ENCODE assay signal across 1 cellular context in the genomic region with DNA sequence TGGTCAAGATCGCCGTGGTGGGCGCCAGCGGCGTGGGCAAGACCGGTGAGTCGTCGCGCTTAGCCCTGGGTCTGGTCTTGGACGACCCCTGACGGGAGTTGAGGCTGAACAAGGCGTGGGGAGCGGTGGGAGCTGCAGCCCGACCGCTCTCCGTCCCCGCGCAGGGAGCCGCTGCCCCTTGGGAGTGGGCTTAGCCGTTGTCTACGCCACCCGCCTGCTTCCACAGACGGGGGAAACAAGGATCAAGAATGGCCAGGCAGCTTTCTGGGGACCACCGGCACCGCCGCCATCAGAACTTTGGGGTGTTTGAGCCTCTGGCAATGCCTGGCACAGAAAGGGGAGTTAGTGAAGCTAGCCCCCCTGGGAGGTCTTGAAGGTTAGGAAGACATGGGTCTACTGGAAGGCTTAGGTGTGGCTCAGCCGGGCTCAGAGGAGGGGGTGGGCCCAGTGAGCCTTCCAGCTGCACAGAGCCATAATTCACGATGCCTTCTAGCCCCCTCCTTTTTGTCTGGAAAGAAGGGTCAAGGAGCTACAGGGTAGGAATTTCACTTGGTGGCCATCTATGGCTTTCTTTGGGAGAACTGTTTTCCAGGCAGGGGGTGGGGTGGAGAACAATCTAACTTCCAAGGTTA.
TF ChIP-seq lines count a peak whose summit lies in the region.

No MANE protein-coding gene starts in this region.

TF ChIP-seq in HepG2, 621 proteins besides CTCF, POLR2A, EP300 and RAD21:
- TF ChIP-seq, protein P1, sequence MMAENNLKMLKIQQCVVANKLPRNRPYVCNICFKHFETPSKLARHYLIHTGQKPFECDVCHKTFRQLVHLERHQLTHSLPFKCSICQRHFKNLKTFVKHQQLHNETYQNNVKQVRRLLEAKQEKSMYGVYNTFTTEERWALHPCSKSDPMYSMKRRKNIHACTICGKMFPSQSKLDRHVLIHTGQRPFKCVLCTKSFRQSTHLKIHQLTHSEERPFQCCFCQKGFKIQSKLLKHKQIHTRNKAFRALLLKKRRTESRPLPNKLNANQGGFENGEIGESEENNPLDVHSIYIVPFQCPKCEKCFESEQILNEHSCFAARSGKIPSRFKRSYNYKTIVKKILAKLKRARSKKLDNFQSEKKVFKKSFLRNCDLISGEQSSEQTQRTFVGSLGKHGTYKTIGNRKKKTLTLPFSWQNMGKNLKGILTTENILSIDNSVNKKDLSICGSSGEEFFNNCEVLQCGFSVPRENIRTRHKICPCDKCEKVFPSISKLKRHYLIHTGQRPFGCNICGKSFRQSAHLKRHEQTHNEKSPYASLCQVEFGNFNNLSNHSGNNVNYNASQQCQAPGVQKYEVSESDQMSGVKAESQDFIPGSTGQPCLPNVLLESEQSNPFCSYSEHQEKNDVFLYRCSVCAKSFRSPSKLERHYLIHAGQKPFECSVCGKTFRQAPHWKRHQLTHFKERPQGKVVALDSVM (CRISPR knock-in tag; IDR thresholded peaks at IDR 0.05): no peak
- TF ChIP-seq, protein P2, sequence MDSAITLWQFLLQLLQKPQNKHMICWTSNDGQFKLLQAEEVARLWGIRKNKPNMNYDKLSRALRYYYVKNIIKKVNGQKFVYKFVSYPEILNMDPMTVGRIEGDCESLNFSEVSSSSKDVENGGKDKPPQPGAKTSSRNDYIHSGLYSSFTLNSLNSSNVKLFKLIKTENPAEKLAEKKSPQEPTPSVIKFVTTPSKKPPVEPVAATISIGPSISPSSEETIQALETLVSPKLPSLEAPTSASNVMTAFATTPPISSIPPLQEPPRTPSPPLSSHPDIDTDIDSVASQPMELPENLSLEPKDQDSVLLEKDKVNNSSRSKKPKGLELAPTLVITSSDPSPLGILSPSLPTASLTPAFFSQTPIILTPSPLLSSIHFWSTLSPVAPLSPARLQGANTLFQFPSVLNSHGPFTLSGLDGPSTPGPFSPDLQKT (CRISPR knock-in tag; IDR thresholded peaks at IDR 0.05; ENCODE audit: borderline replicate concordance): no peak
- TF ChIP-seq ZNF775 (CRISPR knock-in tag; IDR thresholded peaks at IDR 0.05; ENCODE audit: borderline replicate concordance): no peak
- TF ChIP-seq, protein P3, sequence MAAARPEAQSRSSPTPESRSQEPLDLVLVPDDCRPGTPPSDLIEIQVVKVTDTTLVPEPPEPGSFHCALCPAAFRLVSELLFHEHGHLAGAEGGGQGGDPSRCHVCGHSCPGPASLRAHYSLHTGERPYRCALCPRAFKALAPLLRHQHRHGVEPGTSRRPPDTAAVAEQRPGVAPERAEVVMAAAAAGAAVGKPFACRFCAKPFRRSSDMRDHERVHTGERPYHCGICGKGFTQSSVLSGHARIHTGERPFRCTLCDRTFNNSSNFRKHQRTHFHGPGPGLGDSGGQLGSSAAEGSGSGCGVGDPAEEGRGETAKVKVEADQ (CRISPR knock-in tag; IDR thresholded peaks at IDR 0.05; ENCODE audit: borderline replicate concordance): no peak
- TF ChIP-seq DMAP1 (CRISPR knock-in tag; IDR thresholded peaks at IDR 0.05): no peak
- no peak for TF ChIP-seq ZFYVE20 (CRISPR knock-in tag; IDR thresholded peaks at IDR 0.05; ENCODE audit: borderline replicate concordance, low read depth)
- no peak for TF ChIP-seq ZNF564 (CRISPR knock-in tag; IDR thresholded peaks at IDR 0.05)
